Comparison of ENCODE assay signal across 8 cellular contexts in genomic region chr17:42180922-42181850, GRCh38. TPM values are rescaled to one million over a fixed set of nuclear protein-coding genes. Genes with fewer than 3 reads are reported as not detected.
DNase-seq lines count a peak whose midpoint lies in the region; ATAC-seq lines count a peak whose summit lies in the region.

Gene KCNH4 (minus strand): TSS chr17:42181142. CDS start chr17:42180945, 197 bp downstream.

- H3K27ac Mint-ChIP-seq in effector memory CD8-positive, alpha-beta T cell = peak within 1 kb of the TSS in 1 of 2 donors; percentile 63

- H3K23ac ChIP-seq in mesenchymal stem cell (ENCODE audit: low read length in 2 of 2) = no peak within 1 kb of the TSS

- H2AK5ac ChIP-seq in mesenchymal stem cell (ENCODE audit: low read length, severe bottlenecking) = no peak within 1 kb of the TSS

- no peak within 1 kb of the TSS for H2BK120ac ChIP-seq in mesenchymal stem cell (ENCODE audit: low read depth, low read length)

- no peak within 1 kb of the TSS for H3K14ac ChIP-seq in mesenchymal stem cell (ENCODE audit: low read length in 2 of 2)

- WGBS in mesenchymal stem cell = under 1% methylated on average over 34 of the region's 60 CpGs

- H3K4me3 ChIP-seq in mesenchymal stem cell (ENCODE audit: insufficient read depth in 1 of 2, low read depth in 1 of 2, low read length in 2 of 2) = peak within 1 kb of the TSS in 1 of 2 experiments; percentile 37

- H3K9ac ChIP-seq in ES-I3 (ENCODE audit: low read depth, low read length) = peak within 1 kb of the TSS; percentile 67; the same call in 1 of the 2 replicates
- H3K9ac ChIP-seq in mesenchymal stem cell (ENCODE audit: low read length) = no peak within 1 kb of the TSS

- peaks cover 31 to 36% of the 10 kb centered on the region in 2 donors for H3K4me1 Mint-ChIP-seq in effector memory CD8-positive, alpha-beta T cell (ENCODE audit: low read depth in 2 of 2)

- H3K9me3 ChIP-seq in ES-I3 (ENCODE audit: control insufficient read depth, insufficient read depth, low read length) (no peaks in the 10 kb centered on the region), mesenchymal stem cell (ENCODE audit: control insufficient read depth, low read length) (no peaks in the 10 kb centered on the region)

- peaks cover 21% of the 10 kb centered on the region for H3K36me3 Mint-ChIP-seq in effector memory CD8-positive, alpha-beta T cell (ENCODE audit: insufficient read depth)

- peaks cover 54 to 56% of the 10 kb centered on the region in 2 experiments for H3K27me3 ChIP-seq in mesenchymal stem cell (ENCODE audit: control insufficient read depth in 1 of 2, insufficient read depth in 1 of 2, low read length in 2 of 2)

- H3K4me3 Mint-ChIP-seq in effector memory CD8-positive, alpha-beta T cell = peak within 1 kb of the TSS; percentile 73 to 75

- H2AFZ ChIP-seq in mesenchymal stem cell (ENCODE audit: low read depth, low read length) = no peak within 1 kb of the TSS

- H3K27ac ChIP-seq in mesenchymal stem cell (ENCODE audit: low read length, poor library complexity, severe bottlenecking) = no peak within 1 kb of the TSS

- H3K4me2 ChIP-seq in mesenchymal stem cell (ENCODE audit: low read length, poor library complexity, severe bottlenecking) = no peak within 1 kb of the TSS

- no peak within 1 kb of the TSS for H2BK12ac ChIP-seq in mesenchymal stem cell (ENCODE audit: low read length in 2 of 2)

- no peaks in the 10 kb centered on the region for H3K79me1 ChIP-seq in mesenchymal stem cell (replicated peaks; ENCODE audit: low read length, poor library complexity, severe bottlenecking)

- ATAC-seq in HG03342 (IDR thresholded peaks at IDR 0.05; ENCODE audit: unreplicated experiment) = peak; percentile 47
- peak; percentile 64 for ATAC-seq in effector memory CD8-positive, alpha-beta T cell (replicated peaks)
- no peak for ATAC-seq in HG03135 (IDR thresholded peaks at IDR 0.05; ENCODE audit: unreplicated experiment)

- H3K4me1 ChIP-seq in ES-I3 (ENCODE audit: insufficient read depth, low read length) (peaks cover 21% of the 10 kb centered on the region), mesenchymal stem cell (ENCODE audit: control insufficient read depth, insufficient read depth, low read depth, low read length) (peaks cover 25% of the 10 kb centered on the region)

- no peak within 1 kb of the TSS for H4K91ac ChIP-seq in mesenchymal stem cell (ENCODE audit: low read length)

- no peak within 1 kb of the TSS for H3K4ac ChIP-seq in mesenchymal stem cell (ENCODE audit: low read depth in 1 of 2, low read length in 2 of 2)

- H3K9me3 Mint-ChIP-seq in effector memory CD8-positive, alpha-beta T cell = no peaks in the 10 kb centered on the region

- no peak within 1 kb of the TSS for H3K18ac ChIP-seq in mesenchymal stem cell (ENCODE audit: low read depth in 1 of 2, low read length in 2 of 2)

- no peak within 1 kb of the TSS for H2BK5ac ChIP-seq in mesenchymal stem cell (ENCODE audit: low read depth, low read length, poor library complexity, severe bottlenecking)

- no peak within 1 kb of the TSS for H4K8ac ChIP-seq in mesenchymal stem cell (ENCODE audit: low read length)

- H3K27me3 Mint-ChIP-seq in effector memory CD8-positive, alpha-beta T cell = peaks cover 0 to 27% of the 10 kb centered on the region in 2 donors

- H3K36me3 ChIP-seq in ES-I3 (ENCODE audit: insufficient read depth, low read length) = no peaks in the 10 kb centered on the region
- no peaks in the 10 kb centered on the region for H3K36me3 ChIP-seq in mesenchymal stem cell (ENCODE audit: control insufficient read depth in 1 of 2, insufficient read depth in 2 of 2, low read depth in 1 of 2, low read length in 2 of 2)

- peak; percentile 71 to 92 for DNase-seq in NCI-H526 (lab: John Stamatoyannopoulos, UW)
- DNase-seq in activated CD8-positive, alpha-beta memory T cell treated with anti-CD3 and anti-CD28 coated beads for 1 hour (ENCODE audit: extremely low read depth in 1 of 2, low read depth in 1 of 2) = peak; percentile 56 to 62
- DNase-seq in effector memory CD8-positive, alpha-beta T cell = peak; percentile 75 to 83 (median 81)
- peak; percentile 70 for DNase-seq in mesenchymal stem cell
- peak; percentile 70 for DNase-seq in stimulated activated CD8-positive, alpha-beta memory T cell treated with anti-CD3 and anti-CD28 coated beads, Interleukin-12 subunit alpha, Interleukin-12 subunit beta, amount 100 ng/mL, for 1 hour (ENCODE audit: low read depth)

- H2BK15ac ChIP-seq in mesenchymal stem cell (ENCODE audit: low read depth, poor library complexity, severe bottlenecking) = no peak within 1 kb of the TSS

RNA-seq across cellular contexts. Expression of gene KCNH4, which starts in this region (rescaled TPM):
- not detected for polyA plus RNA-seq in mesenchymal stem cell (2013, experiment 1 of 2)
- polyA plus RNA-seq in mesenchymal stem cell (2013, experiment 2 of 2) = not detected
